In genomic region chr10:74898201-74898976, GRCh38 we compare ENCODE assay signal across 11 cellular contexts.
DNase-seq lines count a peak whose midpoint lies in the region; ATAC-seq and TF ChIP-seq lines count a peak whose summit lies in the region.
"Had no signal": no experiment of that assay in that cellular context is flagged by ENCODE, and none has a peak within 500 bp of the region (broad histone marks: within the 10 kb centered on the region; RNA-seq: fewer than 3 reads in every experiment).

No MANE protein-coding gene starts in this region.

- TF ChIP-seq EP300 in stomach (IDR thresholded peaks at IDR 0.05) (no peak), ovary (IDR thresholded peaks at IDR 0.05) (no peak)

- TF ChIP-seq CTCF in stomach (IDR thresholded peaks at IDR 0.05) = no peak
- no peak for TF ChIP-seq CTCF in ovary (IDR thresholded peaks at IDR 0.05)
- TF ChIP-seq CTCF in ascending aorta (IDR thresholded peaks at IDR 0.05) = no peak

- intact Hi-C loops in activated naive CD4-positive, alpha-beta T cell treated with anti-CD3 and anti-CD28 coated beads for 36 hours (cut with micrococcal nuclease) = loop anchor here (1.0 to 5.0 kb wide), 4 partner anchors 27 to 399 kb away; partner anchors contain the start of gene KAT6B
- intact Hi-C loops in stomach (cut with DNase I; ENCODE audit: low total_unique reads) (no loop called here), ovary (cut with DNase I) (no loop called here), ascending aorta (cut with DNase I) (no loop called here)

- no peak for TF ChIP-seq POLR2A in stomach (IDR thresholded peaks at IDR 0.05)
- no peak for TF ChIP-seq POLR2A in ovary (IDR thresholded peaks at IDR 0.05)

- DNase-seq in activated naive CD4-positive, alpha-beta T cell treated with anti-CD3 and anti-CD28 coated beads for 36 hours = peak; percentile 70
- no peak for DNase-seq in activated naive CD4-positive, alpha-beta T cell treated with anti-CD3 and anti-CD28 coated beads, Interleukin-2, amount 50 U/mL, for 16 hours
- DNase-seq in activated T-cell treated with anti-CD3 and anti-CD28 coated beads, Interleukin-2, amount 50 U/mL, for 48 hours = peak; percentile 30 to 46
- DNase-seq in stomach = no peak
- DNase-seq in ovary = no peak
- DNase-seq in ascending aorta (ENCODE audit: low spot score in 2 of 2) = no peak
- DNase-seq: DMS79 treated with DMSO at 0.1 percent for 48 hours; RPMI8226; stimulated activated CD4-positive, alpha-beta T cell treated with anti-CD3 and anti-CD28 coated beads, Interleukin-12 subunit alpha, Interleukin-12 subunit beta, amount 100 ng/mL, for 4 hours had no signal

- H3K4me3 ChIP-seq in stomach (no peak overlapping the region), ovary (no peak overlapping the region), ascending aorta (no peak overlapping the region)

- no peak overlapping the region for H3K4me3 Mint-ChIP-seq in activated naive CD4-positive, alpha-beta T cell treated with anti-CD3 and anti-CD28 coated beads for 36 hours

- CTCF ChIA-PET in activated naive CD4-positive, alpha-beta T cell treated with anti-CD3 and anti-CD28 coated beads for 36 hours (lab: Charles Lee) = interaction anchor here (0.6 to 1.3 kb wide), 3 partner anchors 8 to 577 kb away, joined by 3 to 4 read pairs (median 4); no protein-coding TSS in a partner anchor

- H3K27me3 ChIP-seq in stomach = no peaks in the 10 kb centered on the region
- H3K27me3 ChIP-seq in ovary = no peaks in the 10 kb centered on the region
- no peaks in the 10 kb centered on the region for H3K27me3 ChIP-seq in ascending aorta

- H3K9me3 ChIP-seq in stomach (no peaks in the 10 kb centered on the region), ovary (no peaks in the 10 kb centered on the region), ascending aorta (no peaks in the 10 kb centered on the region)

- peaks cover 57% of the 10 kb centered on the region for H3K4me1 Mint-ChIP-seq in activated naive CD4-positive, alpha-beta T cell treated with anti-CD3 and anti-CD28 coated beads for 36 hours (ENCODE audit: low read depth)

- no peaks in the 10 kb centered on the region for H3K27me3 Mint-ChIP-seq in activated naive CD4-positive, alpha-beta T cell treated with anti-CD3 and anti-CD28 coated beads for 36 hours (ENCODE audit: low read depth)

- H3K27ac Mint-ChIP-seq in activated naive CD4-positive, alpha-beta T cell treated with anti-CD3 and anti-CD28 coated beads for 36 hours = peak overlapping the region; percentile 46

- no peaks in the 10 kb centered on the region for H3K9me3 Mint-ChIP-seq in activated naive CD4-positive, alpha-beta T cell treated with anti-CD3 and anti-CD28 coated beads for 36 hours

- ATAC-seq in HG03097 (IDR thresholded peaks at IDR 0.05; ENCODE audit: low FRiP score, unreplicated experiment) (peak; percentile 52), GM18867 (IDR thresholded peaks at IDR 0.05; ENCODE audit: unreplicated experiment) (no peak)

- no peaks in the 10 kb centered on the region for H3K36me3 Mint-ChIP-seq in activated naive CD4-positive, alpha-beta T cell treated with anti-CD3 and anti-CD28 coated beads for 36 hours (ENCODE audit: low read depth)

- H3K4me1 ChIP-seq in stomach (peaks cover 26 to 68% (median 48%) of the 10 kb centered on the region in 4 donors), ovary (ENCODE audit: insufficient read depth) (peaks cover 16% of the 10 kb centered on the region), ascending aorta (no peaks in the 10 kb centered on the region)

- H3K27ac ChIP-seq in stomach (peak overlapping the region in 3 of 5 donors; percentile 19 to 43 (median 25)), ovary (no peak overlapping the region), ascending aorta (no peak overlapping the region)

- 65 to 79% (median 78%) methylated on average over 4 of the region's 4 CpGs for WGBS in stomach, 5 donors
- 71 to 74% (median 73%) methylated on average over 4 of the region's 4 CpGs for WGBS in ovary, 3 donors

- H3K36me3 ChIP-seq in stomach (no peaks in the 10 kb centered on the region), ovary (no peaks in the 10 kb centered on the region), ascending aorta (no peaks in the 10 kb centered on the region)

Comparison
In these comparisons a context has a peak if more than half of its experiments do, and no peak if none do; other contexts are left out.
1. DNase-seq: peak in activated naive CD4-positive, alpha-beta T cell treated with anti-CD3 and anti-CD28 coated beads for 36 hours (single experiment) and activated T-cell treated with anti-CD3 and anti-CD28 coated beads, Interleukin-2, amount 50 U/mL, for 48 hours (2 of 2); none in activated naive CD4-positive, alpha-beta T cell treated with anti-CD3 and anti-CD28 coated beads, Interleukin-2, amount 50 U/mL, for 16 hours (single experiment), stomach (single experiment), ovary (0 of 5) and ascending aorta (0 of 2).
2. H3K27ac ChIP-seq: peak in stomach (3 of 5); none in ovary (0 of 2) and ascending aorta (0 of 2).